1 cellular context compared by ENCODE assay signal in genomic region chr1:211118407-211119102, GRCh38.
A peak's percentile ranks its signal among the peaks of the same experiment; 100 is the strongest.
TF ChIP-seq lines count a peak whose summit lies in the region.

No MANE protein-coding gene starts in this region.

TF ChIP-seq in K562, 482 proteins besides CTCF, POLR2A, EP300 and RAD21:
- peak; percentile 43; the same call in 1 of the 2 replicates for TF ChIP-seq CEBPB (tag; IDR thresholded peaks at IDR 0.05)
- no peak for TF ChIP-seq CEBPG (CRISPR knock-in tag; IDR thresholded peaks at IDR 0.05)
- TF ChIP-seq CEBPG (tag; conservative IDR thresholded peaks at IDR 0.05 in 1 of 2, IDR thresholded peaks at IDR 0.05 in 1 of 2), result 0 out of 4 replicates have a peak, but pooled peaks of 1 of the 2 experiments have one; percentile 24
- TF ChIP-seq ZNF431 (CRISPR knock-in tag; IDR thresholded peaks at IDR 0.05), result no peak
